In genomic region chr6:40577672-40578071, GRCh38 we compare ENCODE assay signal across 19 cellular contexts. TPM values are rescaled to one million over a fixed set of nuclear protein-coding genes. Genes with fewer than 3 reads are reported as not detected.
"Had no signal": no experiment of that assay in that cellular context is flagged by ENCODE, and none has a peak within 500 bp of the region (broad histone marks: within the 10 kb centered on the region; RNA-seq: fewer than 3 reads in every experiment).

No MANE protein-coding gene starts in this region.

- H3K27ac ChIP-seq: colonic mucosa, ovary, spleen, thoracic aorta, upper lobe of right lung had no signal

- DNase-seq: activated CD4-positive, alpha-beta T cell treated with anti-CD3 and anti-CD28 coated beads for 36 hours; activated CD4-positive, alpha-beta T cell treated with anti-CD3 and anti-CD28 coated beads, Interleukin-2, amount 50 U/mL, for 48 hours; activated naive CD4-positive, alpha-beta T cell; activated naive CD8-positive, alpha-beta T cell treated with anti-CD3 and anti-CD28 coated beads, Interleukin-2, amount 10 ng/mL, durations not matched to agents 7 days and 5 days; amygdala; caudate nucleus; colonic mucosa; erythroblast; mesenchymal stem cell; naive thymus-derived CD4-positive, alpha-beta T cell; ovary; spleen; stimulated activated naive B cell treated with anti-CD40 and anti-IgM and Interleukin-4, amounts not matched to agents 10 μg/mL and 1 μg/mL and 100 μg/mL, for 72 hours; T-helper 2 cell; upper lobe of right lung had no signal

- H3K36me3 Mint-ChIP-seq: activated naive CD8-positive, alpha-beta T cell treated with anti-CD3 and anti-CD28 coated beads, Interleukin-2, amount 10 ng/mL, durations not matched to agents 7 days and 5 days; naive thymus-derived CD4-positive, alpha-beta T cell; stimulated activated naive B cell treated with anti-CD40 and anti-IgM and Interleukin-4, amounts not matched to agents 10 μg/mL and 1 μg/mL and 100 μg/mL, for 72 hours had no signal

- H3K4me3 Mint-ChIP-seq: activated CD4-positive, alpha-beta T cell treated with anti-CD3 and anti-CD28 coated beads for 36 hours; activated naive CD8-positive, alpha-beta T cell treated with anti-CD3 and anti-CD28 coated beads, Interleukin-2, amount 10 ng/mL, durations not matched to agents 7 days and 5 days; naive thymus-derived CD4-positive, alpha-beta T cell; stimulated activated naive B cell treated with anti-CD40 and anti-IgM and Interleukin-4, amounts not matched to agents 10 μg/mL and 1 μg/mL and 100 μg/mL, for 72 hours had no signal

- ATAC-seq: activated CD4-positive, alpha-beta T cell treated with anti-CD3 and anti-CD28 coated beads for 36 hours; naive thymus-derived CD4-positive, alpha-beta T cell; sciatic nerve; stimulated activated naive B cell treated with anti-CD40 and anti-IgM and Interleukin-4, amounts not matched to agents 10 μg/mL and 1 μg/mL and 100 μg/mL, for 72 hours; upper lobe of right lung had no signal

- H3K27ac Mint-ChIP-seq: activated CD4-positive, alpha-beta T cell treated with anti-CD3 and anti-CD28 coated beads for 36 hours; activated naive CD8-positive, alpha-beta T cell treated with anti-CD3 and anti-CD28 coated beads, Interleukin-2, amount 10 ng/mL, durations not matched to agents 7 days and 5 days; naive thymus-derived CD4-positive, alpha-beta T cell; stimulated activated naive B cell treated with anti-CD40 and anti-IgM and Interleukin-4, amounts not matched to agents 10 μg/mL and 1 μg/mL and 100 μg/mL, for 72 hours had no signal

- H3K4me1 ChIP-seq: colonic mucosa, spleen, upper lobe of right lung had no signal

- H3K9me3 Mint-ChIP-seq: activated naive CD8-positive, alpha-beta T cell treated with anti-CD3 and anti-CD28 coated beads, Interleukin-2, amount 10 ng/mL, durations not matched to agents 7 days and 5 days; naive thymus-derived CD4-positive, alpha-beta T cell; stimulated activated naive B cell treated with anti-CD40 and anti-IgM and Interleukin-4, amounts not matched to agents 10 μg/mL and 1 μg/mL and 100 μg/mL, for 72 hours had no signal

- H3K27me3 Mint-ChIP-seq: activated CD4-positive, alpha-beta T cell treated with anti-CD3 and anti-CD28 coated beads for 36 hours had no signal

- H3K27me3 ChIP-seq: colonic mucosa, ovary, spleen had no signal

- H3K4me1 Mint-ChIP-seq: activated CD4-positive, alpha-beta T cell treated with anti-CD3 and anti-CD28 coated beads for 36 hours; activated naive CD8-positive, alpha-beta T cell treated with anti-CD3 and anti-CD28 coated beads, Interleukin-2, amount 10 ng/mL, durations not matched to agents 7 days and 5 days had no signal

RNA-seq across cellular contexts. Expression of gene LRFN2, which starts 9.5 kb away (rescaled TPM):
- total RNA-seq: activated CD4-positive, alpha-beta T cell treated with anti-CD3 and anti-CD28 coated beads for 36 hours; activated naive CD8-positive, alpha-beta T cell treated with anti-CD3 and anti-CD28 coated beads, Interleukin-2, amount 10 ng/mL, durations not matched to agents 7 days and 5 days; mucosa of gallbladder; pulmonary artery endothelial cell; thoracic aorta; upper lobe of right lung had no signal
